Comparison of ENCODE assay signal across 35 cellular contexts in genomic region chr7:69336976-69337375, GRCh38.
"Had no signal": no experiment of that assay in that cellular context is flagged by ENCODE, and none has a peak within 500 bp of the region (broad histone marks: within the 10 kb centered on the region; RNA-seq: fewer than 3 reads in every experiment).

No MANE protein-coding gene starts in this region.

- H3K4me1 ChIP-seq: adrenal gland, body of pancreas, breast epithelium had no signal

- H3K27ac Mint-ChIP-seq: activated B cell treated with CpG ODN at 0.5 μM for 24 hours; activated CD4-positive, alpha-beta memory T cell treated with anti-CD3 and anti-CD28 coated beads for 36 hours; activated CD4-positive, alpha-beta T cell treated with anti-CD3 and anti-CD28 coated beads, Interleukin-2, amount 10 ng/mL, durations not matched to agents 24 days and 14 days; activated CD8-positive, alpha-beta T cell treated with anti-CD3 and anti-CD28 coated beads for 36 hours; activated naive CD4-positive, alpha-beta T cell treated with anti-CD3 and anti-CD28 coated beads for 36 hours; activated naive CD4-positive, alpha-beta T cell treated with anti-CD3 and anti-CD28 coated beads, Interleukin-2, amount 50 U/mL, for 72 hours; activated naive CD8-positive, alpha-beta T cell treated with anti-CD3 and anti-CD28 coated beads for 36 hours; activated T-cell treated with anti-CD3 and anti-CD28 coated beads, Interleukin-2, amount 50 U/mL, for 72 hours; activated T-helper 1 cell treated with anti-CD3 and anti-CD28 coated beads, Interleukin-12 subunit alpha, Interleukin-12 subunit beta, Interleukin-2, Interleukin-4 antibody, amounts not matched to agents 30 ng/mL and 10 ng/mL and 1 ng/mL, durations not matched to agents 14 hours and 24 hours and 36 hours; activated T-helper 17 cell treated with anti-CD3 and anti-CD28 coated beads, Interleukin-2, amount 50 U/mL, for 72 hours; T-helper 1 cell treated with Interleukin-12 subunit alpha and Interleukin-12 subunit beta and Interleukin-4 antibody, amounts not matched to agents 30 μg/mL and 1 μg/mL, for 36 hours; T-helper 2 cell treated with Interferon-gamma antibody and Interleukin-4, amounts not matched to agents 5 μg/mL and 100 μg/mL, for 36 hours had no signal

- H3K27me3 ChIP-seq: adrenal gland, body of pancreas, brain microvascular endothelial cell, breast epithelium had no signal

- H3K27ac ChIP-seq: adrenal gland, body of pancreas, brain microvascular endothelial cell, breast epithelium, VCaP had no signal

- H3K4me1 Mint-ChIP-seq: activated B cell treated with CpG ODN at 0.5 μM for 24 hours; activated CD4-positive, alpha-beta T cell treated with anti-CD3 and anti-CD28 coated beads, Interleukin-2, amount 10 ng/mL, durations not matched to agents 24 days and 14 days; activated naive CD8-positive, alpha-beta T cell treated with anti-CD3 and anti-CD28 coated beads for 36 hours; activated T-helper 17 cell treated with anti-CD3 and anti-CD28 coated beads, Interleukin-2, amount 50 U/mL, for 72 hours had no signal

- H3K4me3 Mint-ChIP-seq: activated B cell treated with CpG ODN at 0.5 μM for 24 hours; activated CD4-positive, alpha-beta memory T cell treated with anti-CD3 and anti-CD28 coated beads for 36 hours; activated CD4-positive, alpha-beta T cell treated with anti-CD3 and anti-CD28 coated beads, Interleukin-2, amount 10 ng/mL, durations not matched to agents 24 days and 14 days; activated CD8-positive, alpha-beta T cell treated with anti-CD3 and anti-CD28 coated beads for 36 hours; activated naive CD4-positive, alpha-beta T cell treated with anti-CD3 and anti-CD28 coated beads for 36 hours; activated naive CD8-positive, alpha-beta T cell treated with anti-CD3 and anti-CD28 coated beads for 36 hours; activated T-cell treated with anti-CD3 and anti-CD28 coated beads, Interleukin-2, amount 50 U/mL, for 4 hours; activated T-cell treated with anti-CD3 and anti-CD28 coated beads, Interleukin-2, amount 50 U/mL, for 72 hours; activated T-helper 1 cell treated with anti-CD3 and anti-CD28 coated beads, Interleukin-12 subunit alpha, Interleukin-12 subunit beta, Interleukin-2, Interleukin-4 antibody, amounts not matched to agents 30 ng/mL and 10 ng/mL and 1 ng/mL, durations not matched to agents 14 hours and 24 hours and 36 hours; activated T-helper 17 cell treated with anti-CD3 and anti-CD28 coated beads, Interleukin-2, amount 50 U/mL, for 72 hours; T-helper 1 cell treated with Interleukin-12 subunit alpha and Interleukin-12 subunit beta and Interleukin-4 antibody, amounts not matched to agents 30 μg/mL and 1 μg/mL, for 36 hours; T-helper 2 cell treated with Interferon-gamma antibody and Interleukin-4, amounts not matched to agents 5 μg/mL and 100 μg/mL, for 36 hours had no signal

- H3K27me3 Mint-ChIP-seq: activated B cell treated with CpG ODN at 0.5 μM for 24 hours; activated CD4-positive, alpha-beta memory T cell treated with anti-CD3 and anti-CD28 coated beads for 36 hours; activated CD4-positive, alpha-beta T cell treated with anti-CD3 and anti-CD28 coated beads, Interleukin-2, amount 10 ng/mL, durations not matched to agents 24 days and 14 days; activated naive CD8-positive, alpha-beta T cell treated with anti-CD3 and anti-CD28 coated beads for 36 hours; activated T-helper 17 cell treated with anti-CD3 and anti-CD28 coated beads, Interleukin-2, amount 50 U/mL, for 72 hours had no signal

- H3K36me3 Mint-ChIP-seq: activated CD4-positive, alpha-beta memory T cell treated with anti-CD3 and anti-CD28 coated beads for 36 hours; activated naive CD8-positive, alpha-beta T cell treated with anti-CD3 and anti-CD28 coated beads for 36 hours had no signal

- DNase-seq: activated B cell treated with CpG ODN at 0.5 μM for 24 hours; activated CD4-positive, alpha-beta memory T cell treated with anti-CD3 and anti-CD28 coated beads for 36 hours; activated CD4-positive, alpha-beta T cell treated with anti-CD3 and anti-CD28 coated beads for 4 hours; activated CD4-positive, alpha-beta T cell treated with anti-CD3 and anti-CD28 coated beads, Interleukin-2, amount 10 ng/mL, durations not matched to agents 24 days and 14 days; activated CD4-positive, alpha-beta T cell treated with anti-CD3 and anti-CD28 coated beads, Interleukin-2, amount 50 U/mL, for 1 hour; activated CD4-positive, alpha-beta T cell treated with anti-CD3 and anti-CD28 coated beads, Interleukin-2, amount 50 U/mL, for 4 hours; activated CD4-positive, CD25-positive, alpha-beta regulatory T cell treated with anti-CD3 and anti-CD28 coated beads, Interleukin-2, amount 50 U/mL, for 72 hours; activated CD8-positive, alpha-beta memory T cell treated with anti-CD3 and anti-CD28 coated beads, Interleukin-2, amount 50 U/mL, for 4 hours; activated CD8-positive, alpha-beta T cell treated with anti-CD3 and anti-CD28 coated beads for 36 hours; activated effector memory CD4-positive, alpha-beta T cell treated with anti-CD3 and anti-CD28 coated beads, Interleukin-2, amount 50 U/mL, for 16 hours; activated gamma-delta T cell treated with Interleukin-2 at 50 U/mL for 16 hours; activated naive CD4-positive, alpha-beta T cell; activated naive CD4-positive, alpha-beta T cell treated with anti-CD3 and anti-CD28 coated beads for 36 hours; activated naive CD4-positive, alpha-beta T cell treated with anti-CD3 and anti-CD28 coated beads, Interleukin-2, amount 50 U/mL, for 16 hours; activated naive CD8-positive, alpha-beta T cell treated with anti-CD3 and anti-CD28 coated beads for 36 hours; activated T-cell treated with anti-CD3 and anti-CD28 coated beads for 4 hours; activated T-cell treated with anti-CD3 and anti-CD28 coated beads, Interleukin-2, amount 50 U/mL, for 1 hour; activated T-cell treated with anti-CD3 and anti-CD28 coated beads, Interleukin-2, amount 50 U/mL, for 4 hours; activated T-cell treated with anti-CD3 and anti-CD28 coated beads, Interleukin-2, amount 50 U/mL, for 72 hours; amniotic stem cell; aorta; body of pancreas; brain microvascular endothelial cell; central memory CD4-positive, alpha-beta T cell; T-helper 1 cell; T-helper 2 cell; T-helper 9 cell had no signal

- H3K9me3 ChIP-seq: adrenal gland, body of pancreas, breast epithelium had no signal

- H3K4me3 ChIP-seq: adrenal gland, body of pancreas, breast epithelium had no signal

- H3K36me3 ChIP-seq: adrenal gland, brain microvascular endothelial cell, breast epithelium had no signal

- H3K9me3 Mint-ChIP-seq: activated B cell treated with CpG ODN at 0.5 μM for 24 hours had no signal

- ATAC-seq: activated CD8-positive, alpha-beta T cell treated with anti-CD3 and anti-CD28 coated beads for 36 hours; activated naive CD4-positive, alpha-beta T cell treated with anti-CD3 and anti-CD28 coated beads, Interleukin-2, amount 50 U/mL, for 72 hours; activated T-cell treated with anti-CD3 and anti-CD28 coated beads, Interleukin-2, amount 50 U/mL, for 4 hours; activated T-cell treated with anti-CD3 and anti-CD28 coated beads, Interleukin-2, amount 50 U/mL, for 72 hours; activated T-helper 17 cell treated with anti-CD3 and anti-CD28 coated beads, Interleukin-2, amount 50 U/mL, for 72 hours; body of pancreas had no signal
